ENCODE assay signal across 18 cellular contexts in the genomic region with DNA sequence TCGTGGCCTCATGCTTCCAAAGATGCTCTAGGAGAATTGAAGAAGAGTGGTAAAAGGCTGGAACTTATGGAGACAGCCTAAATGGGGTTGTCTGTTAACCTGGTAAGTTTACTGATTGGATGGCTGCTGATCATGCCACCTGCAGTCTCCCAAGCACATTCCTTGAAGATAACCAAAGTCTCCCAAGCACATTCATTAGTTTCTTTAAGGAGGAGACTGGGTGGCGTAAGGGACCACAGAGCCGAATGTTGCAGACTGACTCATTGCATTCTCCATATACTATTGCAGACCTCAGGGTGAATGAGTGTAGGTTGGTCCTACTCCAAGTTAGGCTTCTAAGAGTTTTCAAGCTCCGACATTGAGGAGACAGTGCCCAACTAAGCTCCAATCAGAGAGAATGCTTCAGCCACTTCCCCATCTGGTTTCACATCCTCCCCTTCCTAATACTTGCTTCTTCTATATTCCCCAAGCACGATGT. TPM values are rescaled to one million over a fixed set of nuclear protein-coding genes. Genes with fewer than 3 reads are reported as not detected.
DNase-seq lines count a peak whose midpoint lies in the region; ATAC-seq, FAIRE-seq and TF ChIP-seq lines count a peak whose summit lies in the region.
"Had no signal": no experiment of that assay in that cellular context is flagged by ENCODE, and none has a peak within 500 bp of the region (broad histone marks: within the 10 kb centered on the region; RNA-seq: fewer than 3 reads in every experiment).

A gene (minus strand): TSS at position 51 of the 478 bp plus-strand sequence. CDS start 39 bp downstream, at position 12.

- CTCF ChIA-PET in MCF 10A (lab: Yijun Ruan, JAX) = interaction anchor here (1.7 kb wide), 1 partner anchor 42 kb away, joined by 7 read pairs; no protein-coding TSS in a partner anchor

- H3K79me2 ChIP-seq in hepatocyte = no peaks in the 10 kb centered on the region

- no peaks in the 10 kb centered on the region for H3K27me3 Mint-ChIP-seq in MCF 10A (ENCODE audit: insufficient read depth, unreplicated experiment)

- H3K9me3 ChIP-seq in breast epithelium (no peaks in the 10 kb centered on the region), hepatocyte (ENCODE audit: low read depth) (no peaks in the 10 kb centered on the region), uterus (no peaks in the 10 kb centered on the region)

- BruUV-seq in MCF 10A (replicated peaks; lab: Mats Ljungman, UMichigan) = no TSS peak

- peak; percentile 25 for FAIRE-seq in TTC549 (lab: Jason Lieb, UNC)

- no peaks in the 10 kb centered on the region for H3K36me3 Mint-ChIP-seq in MCF 10A (ENCODE audit: insufficient read depth, unreplicated experiment)
- H3K36me3 Mint-ChIP-seq: CD8-positive, alpha-beta T cell had no signal

- H3K9me3 Mint-ChIP-seq in MCF 10A (ENCODE audit: unreplicated experiment) = no peaks in the 10 kb centered on the region
- H3K9me3 Mint-ChIP-seq: CD8-positive, alpha-beta T cell; stimulated activated naive CD8-positive, alpha-beta T cell treated with anti-CD3 and anti-CD28 coated beads, Interleukin-15, Interleukin-2, amounts not matched to agents 100 ng/mL and 50 ng/mL, for 24 hours had no signal

- no peaks in the 10 kb centered on the region for H3K36me3 ChIP-seq in breast epithelium
- H3K36me3 ChIP-seq in hepatocyte (replicated peaks; ENCODE audit: insufficient read depth, low read depth) = no peaks in the 10 kb centered on the region
- H3K36me3 ChIP-seq in uterus = no peaks in the 10 kb centered on the region
- H3K36me3 ChIP-seq: cardiac muscle cell had no signal

- TF ChIP-seq CTCF in MCF 10A (IDR thresholded peaks at IDR 0.05; ENCODE audit: unreplicated experiment) (no peak), breast epithelium (IDR thresholded peaks at IDR 0.05) (no peak), hepatocyte (IDR thresholded peaks at IDR 0.05; ENCODE audit: poor library complexity) (no peak), uterus (IDR thresholded peaks at IDR 0.05) (no peak)

- no peak within 1 kb of the TSS for H3K27ac Mint-ChIP-seq in MCF 10A (ENCODE audit: low read depth, unreplicated experiment)
- H3K27ac Mint-ChIP-seq: CD8-positive, alpha-beta T cell; stimulated activated naive CD8-positive, alpha-beta T cell treated with anti-CD3 and anti-CD28 coated beads, Interleukin-15, Interleukin-2, amounts not matched to agents 100 ng/mL and 50 ng/mL, for 24 hours had no signal

- POLR2A ChIA-PET in MCF 10A (lab: Yijun Ruan, JAX) = interaction anchor here (0.8 to 2.4 kb wide), 5 partner anchors 9 to 35 kb away, joined by 3 to 16 read pairs (median 6); no protein-coding TSS in a partner anchor

- no peak for TF ChIP-seq POLR2A in breast epithelium (IDR thresholded peaks at IDR 0.05)
- TF ChIP-seq POLR2A in uterus (IDR thresholded peaks at IDR 0.05) = no peak

- no peaks in the 10 kb centered on the region for H3K9me2 ChIP-seq in hepatocyte (replicated peaks; ENCODE audit: insufficient read depth)

- H3K4me2 ChIP-seq in hepatocyte = no peak within 1 kb of the TSS

- H3K27ac ChIP-seq in breast epithelium = peak within 1 kb of the TSS in 1 of 2 donors; percentile 23
- H3K27ac ChIP-seq in hepatocyte = peak within 1 kb of the TSS; percentile 50
- H3K27ac ChIP-seq in uterus = peak within 1 kb of the TSS; percentile 49 to 72
- H3K27ac ChIP-seq: cardiac muscle cell had no signal

- intact Hi-C loops in MCF 10A (cut with micrococcal nuclease) = no loop called here
- intact Hi-C loops in breast epithelium (cut with DNase I; ENCODE audit: low total_unique reads) = no loop called here
- intact Hi-C loops in uterus (cut with DNase I; ENCODE audit: low total_unique reads) = no loop called here
- intact Hi-C loops in left colon (cut with DNase I, micrococcal nuclease) = no loop called here

- no peak within 1 kb of the TSS for H2AFZ ChIP-seq in hepatocyte

- DNase-seq in MCF 10A (ENCODE audit: unreplicated experiment) (peak; percentile 27), breast epithelium (ENCODE audit: low spot score in 2 of 2) (no peak), hepatocyte (ENCODE audit: low spot score) (no peak), uterus (no peak), left colon (no peak), RKO (ENCODE audit: low spot score) (no peak)
- DNase-seq: 8988T; CD8-positive, alpha-beta T cell; foreskin melanocyte; NCI-H1930; NCI-H524 had no signal

- ATAC-seq in left colon (no peak), HG03378 (IDR thresholded peaks at IDR 0.05; ENCODE audit: unreplicated experiment) (no peak)
- ATAC-seq: CD8-positive, alpha-beta T cell; Panc1 had no signal

- H3K4me1 Mint-ChIP-seq in MCF 10A (ENCODE audit: insufficient read depth, unreplicated experiment) = peaks cover 12% of the 10 kb centered on the region

- no peak within 1 kb of the TSS for H3K4me3 ChIP-seq in breast epithelium
- no peak within 1 kb of the TSS for H3K4me3 ChIP-seq in hepatocyte
- no peak within 1 kb of the TSS for H3K4me3 ChIP-seq in uterus

- H3K4me3 Mint-ChIP-seq in MCF 10A (ENCODE audit: unreplicated experiment) = no peak within 1 kb of the TSS
- H3K4me3 Mint-ChIP-seq: CD8-positive, alpha-beta T cell; stimulated activated naive CD8-positive, alpha-beta T cell treated with anti-CD3 and anti-CD28 coated beads, Interleukin-15, Interleukin-2, amounts not matched to agents 100 ng/mL and 50 ng/mL, for 24 hours had no signal

- H4K20me1 ChIP-seq in hepatocyte (ENCODE audit: insufficient read depth, poor library complexity, severe bottlenecking) = no peaks in the 10 kb centered on the region

- H3K27me3 ChIP-seq in breast epithelium = no peaks in the 10 kb centered on the region
- no peaks in the 10 kb centered on the region for H3K27me3 ChIP-seq in hepatocyte
- H3K27me3 ChIP-seq in uterus = no peaks in the 10 kb centered on the region
- H3K27me3 ChIP-seq: cardiac muscle cell had no signal

- 97% methylated on average over 5 of the region's 5 CpGs for WGBS in hepatocyte (ENCODE audit: low lambda C conversion rate, missing lambda C conversion rate)

- H3K4me1 ChIP-seq in breast epithelium (no peaks in the 10 kb centered on the region), hepatocyte (ENCODE audit: insufficient read depth) (no peaks in the 10 kb centered on the region), uterus (peaks cover 0 to 3% of the 10 kb centered on the region in 2 donors)

RNA-seq across cellular contexts. Expression of the gene that starts here (rescaled TPM):
- total RNA-seq in MCF 10A (2022) (not detected in 2 replicates), breast epithelium (not detected), hepatocyte (2.1 and 2.6 TPM in 2 replicates), uterus (not detected), left colon (not detected)
- 4.7 and 5.5 TPM in 2 replicates for polyA plus RNA-seq in hepatocyte
- total RNA-seq: cardiac muscle cell; CD8-positive, alpha-beta T cell; mucosa of gallbladder; osteocyte had no signal
- polyA plus RNA-seq: cardiac muscle cell had no signal

Comparison
In these comparisons a context has a peak if more than half of its experiments do, and no peak if none do; other contexts are left out.
1. Peak in DNase-seq in MCF 10A; RNA of the gene not detected or under 1 TPM.